28 cellular contexts compared by ENCODE assay signal in genomic region chr4:84957509-84958420, GRCh38. TPM values are rescaled to one million over a fixed set of nuclear protein-coding genes. Genes with fewer than 3 reads are reported as not detected.
DNase-seq lines count a peak whose midpoint lies in the region; ATAC-seq, FAIRE-seq and TF ChIP-seq lines count a peak whose summit lies in the region.
"Had no signal": no experiment of that assay in that cellular context is flagged by ENCODE, and none has a peak within 500 bp of the region (broad histone marks: within the 10 kb centered on the region; RNA-seq: fewer than 3 reads in every experiment).

No MANE protein-coding gene starts in this region.

- POLR2A ChIA-PET in A549 (lab: Yijun Ruan, JAX) = no interaction called here

- H3K4me3 Mint-ChIP-seq in mesothelial cell of epicardium = no peak overlapping the region
- H3K4me3 Mint-ChIP-seq: B cell; central memory CD8-positive, alpha-beta T cell; natural killer cell; T-helper 1 cell treated with Interleukin-12 subunit alpha and Interleukin-12 subunit beta and Interleukin-4 antibody, amounts not matched to agents 30 μg/mL and 1 μg/mL, for 36 hours had no signal

- peaks cover 56% of the 10 kb centered on the region for H3K4me1 ChIP-seq in A549

- FAIRE-seq in A549 (lab: Jason Lieb, UNC) = peak; percentile 28

- H3K4me3 ChIP-seq in A549 (no peak overlapping the region), H7 (ENCODE audit: insufficient read depth, low read depth, low read length) (no peak overlapping the region)
- H3K4me3 ChIP-seq: hepatocyte, smooth muscle cell, tibial artery had no signal

- H3K36me3 ChIP-seq in H7 (replicated peaks; ENCODE audit: control insufficient read depth, insufficient read depth, low read length) = no peaks in the 10 kb centered on the region
- H3K36me3 ChIP-seq: tibial artery had no signal

- H3K27me3 ChIP-seq in H7 (ENCODE audit: control insufficient read depth, insufficient read depth, low read length) = no peaks in the 10 kb centered on the region
- H3K27me3 ChIP-seq: foreskin keratinocyte, hepatocyte, tibial artery had no signal

- peak overlapping the region; percentile 62 for H3K27ac Mint-ChIP-seq in mesothelial cell of epicardium
- no peak overlapping the region for H3K27ac Mint-ChIP-seq in activated naive CD4-positive, alpha-beta T cell treated with anti-CD3 and anti-CD28 coated beads, Interleukin-2, amount 50 U/mL, for 72 hours
- H3K27ac Mint-ChIP-seq: B cell; natural killer cell; progenitor cell of endocrine pancreas; T-helper 1 cell treated with Interleukin-12 subunit alpha and Interleukin-12 subunit beta and Interleukin-4 antibody, amounts not matched to agents 30 μg/mL and 1 μg/mL, for 36 hours had no signal

- WGBS in A549 (ENCODE audit: missing lambda C conversion rate) = 48% methylated on average over 4 of the region's 4 CpGs

- ATAC-seq in A549 = peak; percentile 62 to 81; a peak in 4 of 6 replicates
- no peak for ATAC-seq in activated naive CD4-positive, alpha-beta T cell treated with anti-CD3 and anti-CD28 coated beads, Interleukin-2, amount 50 U/mL, for 72 hours
- ATAC-seq: foreskin keratinocyte; natural killer cell; PC-3; stimulated activated naive CD8-positive, alpha-beta T cell treated with anti-CD3 and anti-CD28 coated beads, Interleukin-15, Interleukin-2, amounts not matched to agents 100 U/mL and 50 U/mL, for 24 hours had no signal

- CTCF ChIA-PET in A549 (lab: Yijun Ruan, JAX) = interaction anchor here (1.0 to 1.4 kb wide), 2 partner anchors 8 to 14 kb away, joined by 3 to 4 read pairs; no protein-coding TSS in a partner anchor

- no peaks in the 10 kb centered on the region for H3K27me3 Mint-ChIP-seq in mesothelial cell of epicardium (ENCODE audit: low read depth)
- H3K27me3 Mint-ChIP-seq: central memory CD8-positive, alpha-beta T cell; progenitor cell of endocrine pancreas had no signal

- no peak for TF ChIP-seq POLR2A in A549 (IDR thresholded peaks at IDR 0.05; ENCODE audit: low read length)

- TF ChIP-seq CTCF in A549 (IDR thresholded peaks at IDR 0.05) = no peak
- no peak for TF ChIP-seq CTCF in mesothelial cell of epicardium (IDR thresholded peaks at IDR 0.05; ENCODE audit: unreplicated experiment)

- H3K4me2 ChIP-seq in A549 = peak overlapping the region; percentile 61
- H3K4me2 ChIP-seq: hepatocyte, smooth muscle cell had no signal

- H3K36me3 Mint-ChIP-seq in mesothelial cell of epicardium = peaks cover 3% of the 10 kb centered on the region
- H3K36me3 Mint-ChIP-seq in activated naive CD4-positive, alpha-beta T cell treated with anti-CD3 and anti-CD28 coated beads, Interleukin-2, amount 50 U/mL, for 72 hours = no peaks in the 10 kb centered on the region
- H3K36me3 Mint-ChIP-seq: natural killer cell had no signal

- H3K9me3 Mint-ChIP-seq in mesothelial cell of epicardium = no peaks in the 10 kb centered on the region
- no peaks in the 10 kb centered on the region for H3K9me3 Mint-ChIP-seq in activated naive CD4-positive, alpha-beta T cell treated with anti-CD3 and anti-CD28 coated beads, Interleukin-2, amount 50 U/mL, for 72 hours
- H3K9me3 Mint-ChIP-seq: central memory CD8-positive, alpha-beta T cell; T-helper 1 cell treated with Interleukin-12 subunit alpha and Interleukin-12 subunit beta and Interleukin-4 antibody, amounts not matched to agents 30 μg/mL and 1 μg/mL, for 36 hours had no signal

- peaks cover 42% of the 10 kb centered on the region for H3K4me1 Mint-ChIP-seq in mesothelial cell of epicardium
- H3K4me1 Mint-ChIP-seq: B cell; central memory CD8-positive, alpha-beta T cell; natural killer cell had no signal

- TF ChIP-seq RAD21 in A549 (conservative IDR thresholded peaks at IDR 0.05 in 1 of 2, IDR thresholded peaks at IDR 0.05 in 1 of 2) = no peak

- peak in 1 of 2 experiments; percentile 44 for DNase-seq in A549 (ENCODE audit: low read depth in 1 of 2, low spot score in 1 of 2)
- peak; percentile 61 for DNase-seq in NCI-H226
- DNase-seq in iris pigment epithelial cell (ENCODE audit: low read depth) = peak; percentile 34
- DNase-seq in mesothelial cell of epicardium (ENCODE audit: low spot score in 2 of 2, unreplicated experiment in 2 of 2) = no peak
- no peak for DNase-seq in H7
- DNase-seq in activated naive CD4-positive, alpha-beta T cell treated with anti-CD3 and anti-CD28 coated beads, Interleukin-2, amount 50 U/mL, for 72 hours (ENCODE audit: low spot score in 2 of 2) = no peak
- no peak for DNase-seq in anterior cingulate cortex (lab: John Stamatoyannopoulos, UW)
- DNase-seq in pons (ENCODE audit: low spot score) = no peak
- DNase-seq: 8988T; activated CD4-positive, alpha-beta T cell treated with anti-CD3 and anti-CD28 coated beads for 48 hours; activated gamma-delta T cell; amniotic stem cell; foreskin keratinocyte; KBM-7; natural killer cell; NCI-H82; PC-3; SIG-M5; stimulated activated CD4-positive, alpha-beta T cell treated with anti-CD3 and anti-CD28 coated beads, Interleukin-2, amount 100 ng/mL, for 48 hours; stimulated activated naive CD8-positive, alpha-beta T cell treated with anti-CD3 and anti-CD28 coated beads, Interleukin-15, Interleukin-2, amounts not matched to agents 100 U/mL and 50 U/mL, for 24 hours; tibial artery had no signal

- no peaks in the 10 kb centered on the region for H3K9me3 ChIP-seq in A549
- H3K9me3 ChIP-seq: tibial artery had no signal

- TF ChIP-seq EP300 in A549 (IDR thresholded peaks at IDR 0.05) = no peak

- H3K27ac ChIP-seq in A549 = peak overlapping the region; percentile 4 to 56; a peak in 3 of 6 replicates
- H3K27ac ChIP-seq: epithelial cell of prostate, foreskin keratinocyte, hepatocyte had no signal

TF ChIP-seq in A549, 52 proteins besides CTCF, POLR2A, EP300 and RAD21:
- TF ChIP-seq SREBF2 (IDR thresholded peaks at IDR 0.05) = no peak
- no peak for TF ChIP-seq JUNB (IDR thresholded peaks at IDR 0.05)
- TF ChIP-seq HOXA7 (CRISPR knock-in tag; IDR thresholded peaks at IDR 0.05) = no peak
- no peak for TF ChIP-seq RFX5 (IDR thresholded peaks at IDR 0.05)
- TF ChIP-seq MAFK (IDR thresholded peaks at IDR 0.05; ENCODE audit: partially characterized antibody) = peak; percentile 63
- no peak for TF ChIP-seq HDAC2 (IDR thresholded peaks at IDR 0.05)
- no peak for TF ChIP-seq E2F6 (IDR thresholded peaks at IDR 0.05; ENCODE audit: borderline replicate concordance, low read depth)
- peak; percentile 30; the same call in 1 of the 2 replicates for TF ChIP-seq GATA3 (IDR thresholded peaks at IDR 0.05; ENCODE audit: borderline replicate concordance)

RNA-seq across cellular contexts. Expression of gene WDFY3, which starts 8.7 kb away (rescaled TPM):
- 25.1 and 32.4 TPM in 2 replicates for polyA plus RNA-seq in A549 (2011; rRNA removed)
- 6.1 and 6.9 TPM in 2 replicates for polyA plus RNA-seq in A549 (2012; cell fraction: cytosol; rRNA removed)
- polyA plus RNA-seq in A549 (2012; cell fraction: nucleus; rRNA removed) = 10.8 and 10.9 TPM in 2 replicates
- polyA plus RNA-seq in A549 (2017; fragmentation: RNase III; extraction: RNeasy Plus Mini Kit Qiagen cat#74134 plus additional on column Dnase treatment) = 6.6 to 7.9 TPM (median 6.6 TPM) in 3 replicates
- polyA minus RNA-seq in A549 (2011; rRNA and poly(A)+ RNA removed) = 117 and 122 TPM in 2 replicates
- total RNA-seq in mesothelial cell of epicardium = 102 to 115 TPM (median 104 TPM) in 3 replicates
- total RNA-seq in H7 (2014; rRNA removed; shearing (Covaris generic)) = 19.5 and 39.4 TPM in 2 replicates
- 1 to 10 TPM in 1 of 2 donors, under 1 TPM in 1; 0.18 to 1.9 TPM for total RNA-seq in activated naive CD4-positive, alpha-beta T cell treated with anti-CD3 and anti-CD28 coated beads, Interleukin-2, amount 50 U/mL, for 72 hours

Comparison
In these comparisons a context has a peak if more than half of its experiments do, and no peak if none do; other contexts are left out.
1. ATAC-seq: peak in A549 (2 of 2); none in activated naive CD4-positive, alpha-beta T cell treated with anti-CD3 and anti-CD28 coated beads, Interleukin-2, amount 50 U/mL, for 72 hours (0 of 2).
2. DNase-seq: peak in NCI-H226 (single experiment) and iris pigment epithelial cell (single experiment); none in mesothelial cell of epicardium (0 of 2), H7 (single experiment), activated naive CD4-positive, alpha-beta T cell treated with anti-CD3 and anti-CD28 coated beads, Interleukin-2, amount 50 U/mL, for 72 hours (0 of 2), anterior cingulate cortex (0 of 58) and pons (single experiment).